Comparison of ENCODE assay signal across 14 cellular contexts in the genomic region with DNA sequence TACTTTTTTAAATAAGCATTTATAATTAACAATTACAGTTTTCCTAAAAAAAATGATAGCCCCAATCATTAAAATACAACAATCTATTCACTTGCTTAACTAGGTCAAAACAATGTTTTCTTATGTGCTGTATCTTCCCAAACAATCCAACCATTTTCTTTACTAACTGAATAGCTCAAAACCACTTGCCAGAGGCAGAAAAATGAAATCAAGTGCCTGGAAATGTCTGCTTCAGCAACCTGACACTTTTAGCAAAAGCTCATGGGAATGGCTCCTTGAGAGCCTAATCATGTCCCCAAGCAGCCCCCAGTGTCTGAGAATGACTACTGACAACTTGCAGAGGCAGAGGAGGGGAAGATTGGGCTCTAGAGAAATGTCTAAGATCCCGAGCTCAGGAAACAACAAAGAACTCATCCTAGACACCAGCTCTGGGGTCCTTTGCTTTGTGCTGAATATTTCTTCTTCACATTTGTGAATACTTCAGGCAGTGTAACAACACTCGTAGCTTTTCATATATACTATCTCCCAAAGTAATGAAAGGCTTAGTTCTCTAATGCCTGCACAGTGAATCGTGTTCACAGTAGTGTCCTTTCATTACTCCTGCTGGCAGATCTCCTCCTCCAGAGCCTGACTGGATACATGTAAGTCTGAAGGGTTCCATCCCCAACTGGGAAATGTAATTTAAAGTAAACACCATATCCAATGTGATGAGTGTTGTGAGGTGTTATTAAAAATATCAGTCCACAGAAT.
DNase-seq lines count a peak whose midpoint lies in the region; FAIRE-seq and TF ChIP-seq lines count a peak whose summit lies in the region.
"Had no signal": no experiment of that assay in that cellular context is flagged by ENCODE, and none has a peak within 500 bp of the region (broad histone marks: within the 10 kb centered on the region; RNA-seq: fewer than 3 reads in every experiment).

No MANE protein-coding gene starts in this region.

- in situ Hi-C loops in SK-MEL-5 (cut with HindIII; ENCODE audit: low pct_unique_long_range_greater_than_20kb, low sequenced_read_pairs) = no loop called here

- no peak overlapping the region for H3K4me3 Mint-ChIP-seq in nephron
- H3K4me3 Mint-ChIP-seq: CD4-positive, alpha-beta memory T cell had no signal

- H3K27me3 Mint-ChIP-seq in nephron (ENCODE audit: low read depth) = no peaks in the 10 kb centered on the region

- peaks cover 54% of the 10 kb centered on the region for H3K4me1 Mint-ChIP-seq in nephron
- H3K4me1 Mint-ChIP-seq: CD4-positive, alpha-beta memory T cell had no signal

- DNase-seq in DMS79 treated with DMSO at 0.1 percent for 48 hours (lab: John Stamatoyannopoulos, UW) = peak; percentile 32
- peak; percentile 69 for DNase-seq in SK-MEL-5 (ENCODE audit: low read depth, low spot score)
- peak; percentile 75 for DNase-seq in pons (ENCODE audit: low spot score)
- DNase-seq in GM20000 (ENCODE audit: low spot score) = no peak
- DNase-seq in activated T-cell treated with anti-CD3 and anti-CD28 coated beads for 4 hours = no peak
- no peak for DNase-seq in GM19239 (ENCODE audit: insufficient read length, low spot score)
- DNase-seq: BE2C; CD4-positive, alpha-beta memory T cell; NCI-H146; NCI-H82; Right ventricle myocardium superior had no signal

- peak overlapping the region in 2 of 3 experiments; percentile 11 to 70 for H3K27ac Mint-ChIP-seq in nephron
- H3K27ac Mint-ChIP-seq: CD4-positive, alpha-beta memory T cell had no signal

- H3K36me3 Mint-ChIP-seq in nephron (ENCODE audit: low read depth) = no peaks in the 10 kb centered on the region
- H3K36me3 Mint-ChIP-seq: CD4-positive, alpha-beta memory T cell had no signal

- TF ChIP-seq CTCF in nephron (IDR thresholded peaks at IDR 0.05; ENCODE audit: unreplicated experiment in 3 of 3) (no peak), GM20000 (IDR thresholded peaks at IDR 0.05; ENCODE audit: extremely low read depth, missing control alignments) (no peak)

- no peaks in the 10 kb centered on the region for H3K9me3 Mint-ChIP-seq in nephron

- FAIRE-seq in GM19239 (lab: Jason Lieb, UNC) = no peak
- FAIRE-seq: D721Med, H54 had no signal

Comparison
In these comparisons a context has a peak if more than half of its experiments do, and no peak if none do; other contexts are left out.
1. DNase-seq: peak in DMS79 treated with DMSO at 0.1 percent for 48 hours (single experiment), SK-MEL-5 (single experiment) and pons (single experiment); none in GM20000 (single experiment), activated T-cell treated with anti-CD3 and anti-CD28 coated beads for 4 hours (single experiment) and GM19239 (single experiment).